1 cellular context compared by ENCODE assay signal in the genomic region with DNA sequence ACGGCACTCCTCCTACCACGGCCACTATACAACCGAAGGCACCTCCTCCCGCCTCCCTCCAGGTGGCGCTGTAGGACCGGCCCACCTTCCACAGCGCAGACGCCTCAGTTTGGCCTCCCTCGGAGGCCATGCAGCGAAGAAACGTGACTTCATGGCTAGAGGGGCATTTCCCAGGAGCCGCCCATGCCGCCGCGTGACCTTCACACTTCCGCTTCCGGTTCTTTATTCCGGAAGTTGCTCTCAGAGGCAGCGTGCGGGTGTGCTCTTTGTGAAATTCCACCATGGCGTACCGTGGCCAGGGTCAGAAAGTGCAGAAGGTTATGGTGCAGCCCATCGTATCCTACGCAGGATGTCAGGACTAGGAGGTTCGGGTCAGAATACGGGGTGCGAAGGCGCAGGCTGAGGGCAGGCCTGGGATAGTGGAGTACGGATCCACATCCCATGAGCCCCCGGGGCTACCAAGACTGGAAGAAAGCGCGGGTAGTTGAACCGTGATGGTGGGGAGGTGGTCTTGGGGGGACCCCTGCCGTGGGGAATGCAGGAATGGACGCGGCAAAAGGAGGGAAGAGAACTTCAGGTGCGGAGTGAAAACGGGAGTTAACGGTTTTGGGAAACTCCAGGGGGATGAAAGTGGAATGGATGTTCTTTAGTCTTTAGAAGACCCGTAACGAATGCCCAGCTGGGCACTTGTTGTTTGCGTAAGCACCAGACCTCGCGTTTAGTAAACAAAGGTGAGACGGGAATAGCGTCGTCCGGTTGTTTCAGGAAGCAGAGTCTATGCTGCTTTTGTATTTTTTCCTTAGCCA.
TF ChIP-seq lines count a peak whose summit lies in the region.

A gene (plus strand): TSS at position 221 of the 806 bp plus-strand sequence. CDS start 61 bp downstream, at position 282.

TF ChIP-seq in K562, 482 proteins besides CTCF, POLR2A, EP300 and RAD21 (continued from another document and continues in another):
- TF ChIP-seq, protein P1, sequence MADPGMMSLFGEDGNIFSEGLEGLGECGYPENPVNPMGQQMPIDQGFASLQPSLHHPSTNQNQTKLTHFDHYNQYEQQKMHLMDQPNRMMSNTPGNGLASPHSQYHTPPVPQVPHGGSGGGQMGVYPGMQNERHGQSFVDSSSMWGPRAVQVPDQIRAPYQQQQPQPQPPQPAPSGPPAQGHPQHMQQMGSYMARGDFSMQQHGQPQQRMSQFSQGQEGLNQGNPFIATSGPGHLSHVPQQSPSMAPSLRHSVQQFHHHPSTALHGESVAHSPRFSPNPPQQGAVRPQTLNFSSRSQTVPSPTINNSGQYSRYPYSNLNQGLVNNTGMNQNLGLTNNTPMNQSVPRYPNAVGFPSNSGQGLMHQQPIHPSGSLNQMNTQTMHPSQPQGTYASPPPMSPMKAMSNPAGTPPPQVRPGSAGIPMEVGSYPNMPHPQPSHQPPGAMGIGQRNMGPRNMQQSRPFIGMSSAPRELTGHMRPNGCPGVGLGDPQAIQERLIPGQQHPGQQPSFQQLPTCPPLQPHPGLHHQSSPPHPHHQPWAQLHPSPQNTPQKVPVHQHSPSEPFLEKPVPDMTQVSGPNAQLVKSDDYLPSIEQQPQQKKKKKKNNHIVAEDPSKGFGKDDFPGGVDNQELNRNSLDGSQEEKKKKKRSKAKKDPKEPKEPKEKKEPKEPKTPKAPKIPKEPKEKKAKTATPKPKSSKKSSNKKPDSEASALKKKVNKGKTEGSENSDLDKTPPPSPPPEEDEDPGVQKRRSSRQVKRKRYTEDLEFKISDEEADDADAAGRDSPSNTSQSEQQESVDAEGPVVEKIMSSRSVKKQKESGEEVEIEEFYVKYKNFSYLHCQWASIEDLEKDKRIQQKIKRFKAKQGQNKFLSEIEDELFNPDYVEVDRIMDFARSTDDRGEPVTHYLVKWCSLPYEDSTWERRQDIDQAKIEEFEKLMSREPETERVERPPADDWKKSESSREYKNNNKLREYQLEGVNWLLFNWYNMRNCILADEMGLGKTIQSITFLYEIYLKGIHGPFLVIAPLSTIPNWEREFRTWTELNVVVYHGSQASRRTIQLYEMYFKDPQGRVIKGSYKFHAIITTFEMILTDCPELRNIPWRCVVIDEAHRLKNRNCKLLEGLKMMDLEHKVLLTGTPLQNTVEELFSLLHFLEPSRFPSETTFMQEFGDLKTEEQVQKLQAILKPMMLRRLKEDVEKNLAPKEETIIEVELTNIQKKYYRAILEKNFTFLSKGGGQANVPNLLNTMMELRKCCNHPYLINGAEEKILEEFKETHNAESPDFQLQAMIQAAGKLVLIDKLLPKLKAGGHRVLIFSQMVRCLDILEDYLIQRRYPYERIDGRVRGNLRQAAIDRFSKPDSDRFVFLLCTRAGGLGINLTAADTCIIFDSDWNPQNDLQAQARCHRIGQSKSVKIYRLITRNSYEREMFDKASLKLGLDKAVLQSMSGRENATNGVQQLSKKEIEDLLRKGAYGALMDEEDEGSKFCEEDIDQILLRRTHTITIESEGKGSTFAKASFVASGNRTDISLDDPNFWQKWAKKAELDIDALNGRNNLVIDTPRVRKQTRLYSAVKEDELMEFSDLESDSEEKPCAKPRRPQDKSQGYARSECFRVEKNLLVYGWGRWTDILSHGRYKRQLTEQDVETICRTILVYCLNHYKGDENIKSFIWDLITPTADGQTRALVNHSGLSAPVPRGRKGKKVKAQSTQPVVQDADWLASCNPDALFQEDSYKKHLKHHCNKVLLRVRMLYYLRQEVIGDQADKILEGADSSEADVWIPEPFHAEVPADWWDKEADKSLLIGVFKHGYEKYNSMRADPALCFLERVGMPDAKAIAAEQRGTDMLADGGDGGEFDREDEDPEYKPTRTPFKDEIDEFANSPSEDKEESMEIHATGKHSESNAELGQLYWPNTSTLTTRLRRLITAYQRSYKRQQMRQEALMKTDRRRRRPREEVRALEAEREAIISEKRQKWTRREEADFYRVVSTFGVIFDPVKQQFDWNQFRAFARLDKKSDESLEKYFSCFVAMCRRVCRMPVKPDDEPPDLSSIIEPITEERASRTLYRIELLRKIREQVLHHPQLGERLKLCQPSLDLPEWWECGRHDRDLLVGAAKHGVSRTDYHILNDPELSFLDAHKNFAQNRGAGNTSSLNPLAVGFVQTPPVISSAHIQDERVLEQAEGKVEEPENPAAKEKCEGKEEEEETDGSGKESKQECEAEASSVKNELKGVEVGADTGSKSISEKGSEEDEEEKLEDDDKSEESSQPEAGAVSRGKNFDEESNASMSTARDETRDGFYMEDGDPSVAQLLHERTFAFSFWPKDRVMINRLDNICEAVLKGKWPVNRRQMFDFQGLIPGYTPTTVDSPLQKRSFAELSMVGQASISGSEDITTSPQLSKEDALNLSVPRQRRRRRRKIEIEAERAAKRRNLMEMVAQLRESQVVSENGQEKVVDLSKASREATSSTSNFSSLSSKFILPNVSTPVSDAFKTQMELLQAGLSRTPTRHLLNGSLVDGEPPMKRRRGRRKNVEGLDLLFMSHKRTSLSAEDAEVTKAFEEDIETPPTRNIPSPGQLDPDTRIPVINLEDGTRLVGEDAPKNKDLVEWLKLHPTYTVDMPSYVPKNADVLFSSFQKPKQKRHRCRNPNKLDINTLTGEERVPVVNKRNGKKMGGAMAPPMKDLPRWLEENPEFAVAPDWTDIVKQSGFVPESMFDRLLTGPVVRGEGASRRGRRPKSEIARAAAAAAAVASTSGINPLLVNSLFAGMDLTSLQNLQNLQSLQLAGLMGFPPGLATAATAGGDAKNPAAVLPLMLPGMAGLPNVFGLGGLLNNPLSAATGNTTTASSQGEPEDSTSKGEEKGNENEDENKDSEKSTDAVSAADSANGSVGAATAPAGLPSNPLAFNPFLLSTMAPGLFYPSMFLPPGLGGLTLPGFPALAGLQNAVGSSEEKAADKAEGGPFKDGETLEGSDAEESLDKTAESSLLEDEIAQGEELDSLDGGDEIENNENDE (IDR thresholded peaks at IDR 0.05; ENCODE audit: low read depth, low read length) = no peak
- TF ChIP-seq, protein P2, sequence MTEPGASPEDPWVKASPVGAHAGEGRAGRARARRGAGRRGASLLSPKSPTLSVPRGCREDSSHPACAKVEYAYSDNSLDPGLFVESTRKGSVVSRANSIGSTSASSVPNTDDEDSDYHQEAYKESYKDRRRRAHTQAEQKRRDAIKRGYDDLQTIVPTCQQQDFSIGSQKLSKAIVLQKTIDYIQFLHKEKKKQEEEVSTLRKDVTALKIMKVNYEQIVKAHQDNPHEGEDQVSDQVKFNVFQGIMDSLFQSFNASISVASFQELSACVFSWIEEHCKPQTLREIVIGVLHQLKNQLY (CRISPR knock-in tag; conservative IDR thresholded peaks at IDR 0.05) = 0 out of 4 replicates have a peak, but pooled peaks of 1 of the 2 experiments have one; percentile 64
- TF ChIP-seq CBX1 (IDR thresholded peaks at IDR 0.05; ENCODE audit: low read depth) (peak; percentile 78), ZNF766 (CRISPR knock-in tag; conservative IDR thresholded peaks at IDR 0.05) (peak; percentile 86), RFX7 (CRISPR knock-in tag; IDR thresholded peaks at IDR 0.05) (no peak), BRF1 (IDR thresholded peaks at IDR 0.05; ENCODE audit: borderline replicate concordance, extremely low read depth, insufficient read length) (no peak), TAF9B (IDR thresholded peaks at IDR 0.05; ENCODE audit: partially characterized antibody) (peak; percentile 98), KLF1 (tag; IDR thresholded peaks at IDR 0.05) (peak; percentile 98), ZNF444 (CRISPR knock-in tag; IDR thresholded peaks at IDR 0.05) (no peak), ZNF764 (CRISPR knock-in tag; IDR thresholded peaks at IDR 0.05; ENCODE audit: low read depth) (no peak), FOXK1 (CRISPR knock-in tag; IDR thresholded peaks at IDR 0.05; ENCODE audit: borderline replicate concordance) (peak; percentile 98), NUFIP1 (IDR thresholded peaks at IDR 0.05; ENCODE audit: partially characterized antibody) (no peak)
- TF ChIP-seq, protein P3, sequence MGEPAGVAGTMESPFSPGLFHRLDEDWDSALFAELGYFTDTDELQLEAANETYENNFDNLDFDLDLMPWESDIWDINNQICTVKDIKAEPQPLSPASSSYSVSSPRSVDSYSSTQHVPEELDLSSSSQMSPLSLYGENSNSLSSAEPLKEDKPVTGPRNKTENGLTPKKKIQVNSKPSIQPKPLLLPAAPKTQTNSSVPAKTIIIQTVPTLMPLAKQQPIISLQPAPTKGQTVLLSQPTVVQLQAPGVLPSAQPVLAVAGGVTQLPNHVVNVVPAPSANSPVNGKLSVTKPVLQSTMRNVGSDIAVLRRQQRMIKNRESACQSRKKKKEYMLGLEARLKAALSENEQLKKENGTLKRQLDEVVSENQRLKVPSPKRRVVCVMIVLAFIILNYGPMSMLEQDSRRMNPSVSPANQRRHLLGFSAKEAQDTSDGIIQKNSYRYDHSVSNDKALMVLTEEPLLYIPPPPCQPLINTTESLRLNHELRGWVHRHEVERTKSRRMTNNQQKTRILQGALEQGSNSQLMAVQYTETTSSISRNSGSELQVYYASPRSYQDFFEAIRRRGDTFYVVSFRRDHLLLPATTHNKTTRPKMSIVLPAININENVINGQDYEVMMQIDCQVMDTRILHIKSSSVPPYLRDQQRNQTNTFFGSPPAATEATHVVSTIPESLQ (CRISPR knock-in tag; IDR thresholded peaks at IDR 0.05) = peak; percentile 98
- TF ChIP-seq, protein P4, sequence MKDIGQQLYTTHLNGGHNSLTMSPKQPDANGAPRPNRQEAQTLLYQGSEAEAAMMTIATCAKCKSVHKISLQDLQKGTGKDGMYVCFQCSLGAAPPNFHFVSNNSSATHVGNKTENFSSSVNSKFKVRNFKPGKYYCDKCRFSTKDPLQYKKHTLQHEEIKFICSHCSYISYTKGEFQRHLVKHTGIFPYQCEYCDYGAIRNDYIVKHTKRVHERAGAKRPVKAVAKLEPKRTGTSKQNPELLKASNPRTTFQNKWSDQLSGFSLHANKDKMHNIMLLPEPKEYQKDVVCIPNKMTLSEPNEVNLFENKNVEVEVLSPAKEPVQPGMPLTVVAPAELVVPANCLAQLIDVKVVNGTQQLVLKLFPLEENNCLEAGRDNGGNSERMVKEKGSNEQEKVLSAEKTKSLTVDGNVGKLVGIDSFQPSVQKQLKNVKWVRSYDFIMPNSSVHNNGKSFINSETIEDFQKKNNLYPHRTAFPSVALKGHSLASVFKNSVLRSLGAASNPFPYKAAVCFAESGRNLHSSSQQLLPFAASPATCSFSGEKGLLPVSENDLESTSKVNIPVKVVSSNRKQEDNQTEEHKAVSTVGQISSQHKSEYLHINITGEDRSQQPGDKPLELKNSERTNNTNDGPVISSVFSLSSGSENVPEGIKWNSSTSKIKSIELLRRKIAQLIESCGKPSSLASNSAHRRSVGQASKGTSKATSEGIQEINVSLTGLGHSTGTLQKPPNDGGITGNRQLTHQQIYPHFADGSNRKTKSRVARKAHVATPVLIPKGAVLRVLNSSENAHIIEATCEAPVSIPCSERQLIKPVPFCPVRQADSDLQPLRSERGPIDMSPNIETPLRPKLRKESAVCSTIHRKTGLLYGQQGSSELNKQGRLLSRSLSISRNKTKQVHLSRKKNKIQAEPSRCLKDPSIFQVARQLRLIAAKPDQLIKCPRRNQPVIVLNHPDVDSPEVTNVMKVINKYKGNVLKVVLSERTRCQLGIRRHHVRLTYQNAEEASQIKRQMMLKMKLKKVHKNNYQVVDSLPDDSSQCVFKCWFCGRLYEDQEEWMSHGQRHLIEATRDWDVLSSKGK (CRISPR knock-in tag; IDR thresholded peaks at IDR 0.05) = no peak
- TF ChIP-seq, protein P5, sequence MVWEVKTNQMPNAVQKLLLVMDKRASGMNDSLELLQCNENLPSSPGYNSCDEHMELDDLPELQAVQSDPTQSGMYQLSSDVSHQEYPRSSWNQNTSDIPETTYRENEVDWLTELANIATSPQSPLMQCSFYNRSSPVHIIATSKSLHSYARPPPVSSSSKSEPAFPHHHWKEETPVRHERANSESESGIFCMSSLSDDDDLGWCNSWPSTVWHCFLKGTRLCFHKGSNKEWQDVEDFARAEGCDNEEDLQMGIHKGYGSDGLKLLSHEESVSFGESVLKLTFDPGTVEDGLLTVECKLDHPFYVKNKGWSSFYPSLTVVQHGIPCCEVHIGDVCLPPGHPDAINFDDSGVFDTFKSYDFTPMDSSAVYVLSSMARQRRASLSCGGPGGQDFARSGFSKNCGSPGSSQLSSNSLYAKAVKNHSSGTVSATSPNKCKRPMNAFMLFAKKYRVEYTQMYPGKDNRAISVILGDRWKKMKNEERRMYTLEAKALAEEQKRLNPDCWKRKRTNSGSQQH (CRISPR knock-in tag; IDR thresholded peaks at IDR 0.05) = peak; percentile 46; the same call in 1 of the 2 replicates
- TF ChIP-seq, protein P6, sequence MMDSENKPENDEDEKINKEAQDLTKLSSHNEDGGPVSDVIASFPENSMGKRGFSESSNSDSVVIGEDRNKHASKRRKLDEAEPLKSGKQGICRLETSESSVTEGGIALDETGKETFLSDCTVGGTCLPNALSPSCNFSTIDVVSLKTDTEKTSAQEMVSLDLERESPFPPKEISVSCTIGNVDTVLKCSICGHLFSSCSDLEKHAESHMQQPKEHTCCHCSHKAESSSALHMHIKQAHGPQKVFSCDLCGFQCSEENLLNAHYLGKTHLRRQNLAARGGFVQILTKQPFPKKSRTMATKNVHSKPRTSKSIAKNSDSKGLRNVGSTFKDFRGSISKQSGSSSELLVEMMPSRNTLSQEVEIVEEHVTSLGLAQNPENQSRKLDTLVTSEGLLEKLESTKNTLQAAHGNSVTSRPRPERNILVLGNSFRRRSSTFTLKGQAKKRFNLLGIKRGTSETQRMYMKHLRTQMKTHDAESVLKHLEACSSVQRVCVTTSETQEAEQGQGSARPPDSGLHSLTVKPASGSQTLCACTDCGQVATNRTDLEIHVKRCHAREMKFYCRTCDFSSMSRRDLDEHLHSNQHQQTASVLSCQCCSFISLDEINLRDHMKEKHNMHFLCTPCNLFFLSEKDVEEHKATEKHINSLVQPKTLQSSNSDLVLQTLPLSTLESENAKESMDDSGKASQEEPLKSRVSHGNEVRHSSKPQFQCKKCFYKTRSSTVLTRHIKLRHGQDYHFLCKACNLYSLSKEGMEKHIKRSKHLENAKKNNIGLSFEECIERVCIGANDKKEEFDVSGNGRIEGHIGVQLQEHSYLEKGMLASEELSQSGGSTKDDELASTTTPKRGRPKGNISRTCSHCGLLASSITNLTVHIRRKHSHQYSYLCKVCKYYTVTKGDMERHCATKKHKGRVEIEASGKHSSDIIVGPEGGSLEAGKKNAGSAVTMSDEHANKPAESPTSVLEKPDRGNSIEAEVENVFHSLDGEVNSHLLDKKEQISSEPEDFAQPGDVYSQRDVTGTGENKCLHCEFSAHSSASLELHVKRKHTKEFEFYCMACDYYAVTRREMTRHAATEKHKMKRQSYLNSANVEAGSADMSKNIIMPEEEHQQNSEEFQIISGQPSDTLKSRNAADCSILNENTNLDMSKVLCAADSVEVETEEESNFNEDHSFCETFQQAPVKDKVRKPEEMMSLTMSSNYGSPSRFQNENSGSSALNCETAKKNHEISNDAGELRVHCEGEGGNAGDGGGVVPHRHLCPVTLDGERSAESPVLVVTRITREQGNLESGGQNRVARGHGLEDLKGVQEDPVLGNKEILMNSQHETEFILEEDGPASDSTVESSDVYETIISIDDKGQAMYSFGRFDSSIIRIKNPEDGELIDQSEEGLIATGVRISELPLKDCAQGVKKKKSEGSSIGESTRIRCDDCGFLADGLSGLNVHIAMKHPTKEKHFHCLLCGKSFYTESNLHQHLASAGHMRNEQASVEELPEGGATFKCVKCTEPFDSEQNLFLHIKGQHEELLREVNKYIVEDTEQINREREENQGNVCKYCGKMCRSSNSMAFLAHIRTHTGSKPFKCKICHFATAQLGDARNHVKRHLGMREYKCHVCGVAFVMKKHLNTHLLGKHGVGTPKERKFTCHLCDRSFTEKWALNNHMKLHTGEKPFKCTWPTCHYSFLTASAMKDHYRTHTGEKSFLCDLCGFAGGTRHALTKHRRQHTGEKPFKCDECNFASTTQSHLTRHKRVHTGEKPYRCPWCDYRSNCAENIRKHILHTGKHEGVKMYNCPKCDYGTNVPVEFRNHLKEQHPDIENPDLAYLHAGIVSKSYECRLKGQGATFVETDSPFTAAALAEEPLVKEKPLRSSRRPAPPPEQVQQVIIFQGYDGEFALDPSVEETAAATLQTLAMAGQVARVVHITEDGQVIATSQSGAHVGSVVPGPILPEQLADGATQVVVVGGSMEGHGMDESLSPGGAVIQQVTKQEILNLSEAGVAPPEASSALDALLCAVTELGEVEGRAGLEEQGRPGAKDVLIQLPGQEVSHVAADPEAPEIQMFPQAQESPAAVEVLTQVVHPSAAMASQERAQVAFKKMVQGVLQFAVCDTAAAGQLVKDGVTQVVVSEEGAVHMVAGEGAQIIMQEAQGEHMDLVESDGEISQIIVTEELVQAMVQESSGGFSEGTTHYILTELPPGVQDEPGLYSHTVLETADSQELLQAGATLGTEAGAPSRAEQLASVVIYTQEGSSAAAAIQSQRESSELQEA (IDR thresholded peaks at IDR 0.05; ENCODE audit: low read depth) = 0 out of 2 replicates have a peak, but pooled peaks have one; percentile 55
